Comparison of ENCODE assay signal across 15 cellular contexts in genomic region chr9:95670122-95670521, GRCh38.
"Had no signal": no experiment of that assay in that cellular context is flagged by ENCODE, and none has a peak within 500 bp of the region (broad histone marks: within the 10 kb centered on the region; RNA-seq: fewer than 3 reads in every experiment).

No MANE protein-coding gene starts in this region.

- H3K4me1 Mint-ChIP-seq: activated naive CD8-positive, alpha-beta T cell treated with anti-CD3 and anti-CD28 coated beads, Interleukin-2, amount 50 U/mL, for 24 hours; naive B cell; stimulated activated effector memory CD8-positive, alpha-beta T cell treated with anti-CD3 and anti-CD28 coated beads, Interleukin-12 subunit alpha, Interleukin-12 subunit beta, amount 100 ng/mL, for 72 hours had no signal

- ATAC-seq: activated naive CD8-positive, alpha-beta T cell treated with anti-CD3 and anti-CD28 coated beads, Interleukin-2, amount 50 U/mL, for 24 hours; gastroesophageal sphincter; left lung; pancreas; stimulated activated effector memory CD8-positive, alpha-beta T cell treated with anti-CD3 and anti-CD28 coated beads, Interleukin-12 subunit alpha, Interleukin-12 subunit beta, amount 100 ng/mL, for 72 hours had no signal

- H3K27ac Mint-ChIP-seq: activated naive CD8-positive, alpha-beta T cell treated with anti-CD3 and anti-CD28 coated beads, Interleukin-2, amount 50 U/mL, for 24 hours; stimulated activated effector memory CD8-positive, alpha-beta T cell treated with anti-CD3 and anti-CD28 coated beads, Interleukin-12 subunit alpha, Interleukin-12 subunit beta, amount 100 ng/mL, for 72 hours had no signal

- H3K36me3 Mint-ChIP-seq: naive B cell; stimulated activated effector memory CD8-positive, alpha-beta T cell treated with anti-CD3 and anti-CD28 coated beads, Interleukin-12 subunit alpha, Interleukin-12 subunit beta, amount 100 ng/mL, for 72 hours had no signal

- H3K4me3 Mint-ChIP-seq: activated naive CD8-positive, alpha-beta T cell treated with anti-CD3 and anti-CD28 coated beads, Interleukin-2, amount 50 U/mL, for 24 hours; naive B cell; stimulated activated effector memory CD8-positive, alpha-beta T cell treated with anti-CD3 and anti-CD28 coated beads, Interleukin-12 subunit alpha, Interleukin-12 subunit beta, amount 100 ng/mL, for 72 hours had no signal

- H3K9me3 Mint-ChIP-seq: activated naive CD8-positive, alpha-beta T cell treated with anti-CD3 and anti-CD28 coated beads, Interleukin-2, amount 50 U/mL, for 24 hours; stimulated activated effector memory CD8-positive, alpha-beta T cell treated with anti-CD3 and anti-CD28 coated beads, Interleukin-12 subunit alpha, Interleukin-12 subunit beta, amount 100 ng/mL, for 72 hours had no signal

- DNase-seq: activated CD4-positive, alpha-beta T cell treated with anti-CD3 and anti-CD28 coated beads, Interleukin-2, amount 50 U/mL, for 4 hours; activated CD4-positive, CD25-positive, alpha-beta regulatory T cell treated with anti-CD3 and anti-CD28 coated beads, Interleukin-2, amount 50 U/mL, for 72 hours; activated naive CD4-positive, alpha-beta T cell treated with Interleukin-2 at 50 U/mL for 16 hours; activated naive CD8-positive, alpha-beta T cell treated with anti-CD3 and anti-CD28 coated beads, Interleukin-2, amount 50 U/mL, for 24 hours; activated T-cell treated with anti-CD3 and anti-CD28 coated beads for 4 hours; islet precursor cell; left lung; mammary epithelial cell; naive B cell; pancreas; stimulated activated CD4-positive, alpha-beta T cell treated with anti-CD3 and anti-CD28 coated beads, Interleukin-12 subunit alpha, Interleukin-12 subunit beta, amount 100 ng/mL, for 4 hours; stimulated activated CD4-positive, alpha-beta T cell treated with anti-CD3 and anti-CD28 coated beads, Interleukin-2, amount 100 ng/mL, for 24 hours; uterus had no signal
